Comparison of ENCODE assay signal across 7 cellular contexts in the genomic region with DNA sequence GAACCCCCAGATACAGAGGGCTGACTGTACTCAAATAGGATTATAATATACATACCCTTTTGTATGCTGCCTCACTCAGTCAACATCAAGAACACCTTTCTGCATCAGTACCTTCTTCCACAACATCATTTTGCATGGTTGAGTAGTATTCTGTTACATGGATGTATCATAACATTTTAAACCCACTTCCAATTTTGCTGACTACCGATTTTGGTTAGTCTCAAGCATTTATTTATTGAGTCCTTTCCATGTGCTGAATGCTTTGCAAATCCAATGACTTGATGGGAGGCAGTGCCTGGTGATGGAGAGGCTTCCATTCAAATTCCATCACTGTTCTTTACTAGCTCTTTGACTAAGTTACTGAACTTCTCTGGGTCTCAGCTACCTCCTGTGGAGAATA.
"Had no signal": no experiment of that assay in that cellular context is flagged by ENCODE, and none has a peak within 500 bp of the region (broad histone marks: within the 10 kb centered on the region; RNA-seq: fewer than 3 reads in every experiment).

No MANE protein-coding gene starts in this region.

- H3K27ac ChIP-seq: HL-60 had no signal

- H3K4me3 ChIP-seq: GM23338, HAP-1 had no signal

- H2AFZ ChIP-seq: GM23338 had no signal

- ATAC-seq: GM23338, HCT116 had no signal

- H3K9me3 ChIP-seq: HAP-1 had no signal

- H3K36me3 ChIP-seq: HAP-1 had no signal

- DNase-seq: H7, HFFc6, KG1 had no signal

- H3K4me2 ChIP-seq: GM23338 had no signal
